1 cellular context compared by ENCODE assay signal in genomic region chr6:28399370-28400121, GRCh38.
A peak's percentile ranks its signal among the peaks of the same experiment; 100 is the strongest.
TF ChIP-seq lines count a peak whose summit lies in the region.

Gene ZSCAN12 (minus strand): TSS chr6:28399747. CDS start chr6:28398405, 1,342 bp downstream.

TF ChIP-seq in H1, 55 proteins besides CTCF, POLR2A, EP300 and RAD21:
- TF ChIP-seq NANOG (IDR thresholded peaks at IDR 0.05; ENCODE audit: insufficient read depth, low read depth, low read length, poor library complexity, severe bottlenecking) (peak; percentile 56), POLR2AphosphoS5 (IDR thresholded peaks at IDR 0.05; ENCODE audit: low read depth, low read length) (peak; percentile 83; the same call in 1 of the 2 replicates), KDM1A (IDR thresholded peaks at IDR 0.05; ENCODE audit: borderline replicate concordance, low read length) (no peak), EGR1 (IDR thresholded peaks at IDR 0.05; ENCODE audit: borderline replicate concordance, low read depth, low read length) (peak; percentile 92), SP1 (IDR thresholded peaks at IDR 0.05; ENCODE audit: low read depth, low read length) (peak; percentile 48; the same call in 1 of the 2 replicates), KDM4A (IDR thresholded peaks at IDR 0.05; ENCODE audit: low read depth, low read length, severe bottlenecking) (peak; percentile 79), HDAC6 (IDR thresholded peaks at IDR 0.05; ENCODE audit: low read depth, low read length) (no peak), EZH2 (IDR thresholded peaks at IDR 0.05; ENCODE audit: low read depth, low read length, severe bottlenecking) (no peak), PHF8 (conservative IDR thresholded peaks at IDR 0.05; ENCODE audit: low read depth, low read length) (peak; percentile 82), USF2 (IDR thresholded peaks at IDR 0.05; ENCODE audit: low read length) (no peak), TBP (IDR thresholded peaks at IDR 0.05; ENCODE audit: low read depth, low read length) (peak; percentile 88), CHD1 (IDR thresholded peaks at IDR 0.05; ENCODE audit: low read depth, low read length) (no peak), ASH2L (IDR thresholded peaks at IDR 0.05; ENCODE audit: low read length) (peak; percentile 90), CBX8 (IDR thresholded peaks at IDR 0.05; ENCODE audit: borderline replicate concordance, low read depth, low read length) (no peak), CTBP2 (IDR thresholded peaks at IDR 0.05; ENCODE audit: borderline replicate concordance, insufficient read depth, insufficient read length, low read length) (peak; percentile 61), CHD2 (IDR thresholded peaks at IDR 0.05; ENCODE audit: low read length) (no peak), CEBPB (IDR thresholded peaks at IDR 0.05; ENCODE audit: low read depth, low read length) (no peak), ATF2 (IDR thresholded peaks at IDR 0.05; ENCODE audit: low read length) (peak; percentile 62; the same call in 1 of the 2 replicates), SIN3A (conservative IDR thresholded peaks at IDR 0.05 in 1 of 2, IDR thresholded peaks at IDR 0.05 in 1 of 2; ENCODE audit: low read depth in 1 of 2, low read length in 2 of 2) (peak; percentile 53 to 62; a peak in 2 of 4 replicates), MAX (IDR thresholded peaks at IDR 0.05) (peak; percentile 49), GTF2F1 (IDR thresholded peaks at IDR 0.05; ENCODE audit: borderline replicate concordance, low read depth, low read length) (no peak), TAF7 (optimal IDR thresholded peaks at IDR 0.05; ENCODE audit: borderline replicate concordance, low read depth, low read length) (peak; percentile 72), YY1 (IDR thresholded peaks at IDR 0.05; ENCODE audit: low read depth, low read length) (peak; percentile 67; the same call in 1 of the 2 replicates), HDAC2 (IDR thresholded peaks at IDR 0.05; ENCODE audit: borderline replicate concordance in 1 of 2, low read depth in 2 of 2, low read length in 2 of 2) (peak; percentile 8 to 85; a peak in 1 of 4 replicates), SP2 (IDR thresholded peaks at IDR 0.05; ENCODE audit: low read length) (peak; percentile 96), KDM5A (IDR thresholded peaks at IDR 0.05; ENCODE audit: low read length) (no peak), NRF1 (IDR thresholded peaks at IDR 0.05; ENCODE audit: low read depth, low read length) (no peak), TCF12 (IDR thresholded peaks at IDR 0.05; ENCODE audit: low read depth, low read length) (0 out of 2 replicates have a peak, but pooled peaks have one; percentile 43), GABPA (IDR thresholded peaks at IDR 0.05; ENCODE audit: borderline replicate concordance, insufficient read depth, low read length) (peak; percentile 89), BACH1 (IDR thresholded peaks at IDR 0.05; ENCODE audit: low read length) (0 out of 2 replicates have a peak, but pooled peaks have one; percentile 13), CREB1 (IDR thresholded peaks at IDR 0.05) (peak; percentile 51; the same call in 1 of the 2 replicates), SIRT6 (IDR thresholded peaks at IDR 0.05; ENCODE audit: low read length) (no peak), TAF1 (IDR thresholded peaks at IDR 0.05; ENCODE audit: low read depth, low read length) (peak; percentile 93), ZNF274 (IDR thresholded peaks at IDR 0.05; ENCODE audit: borderline replicate concordance, extremely low read depth, low read length) (no peak), RBBP5 (IDR thresholded peaks at IDR 0.05; ENCODE audit: borderline replicate concordance, low read depth, low read length) (peak; percentile 86; the same call in 1 of the 2 replicates), BCL11A (IDR thresholded peaks at IDR 0.05; ENCODE audit: low read depth in 2 of 2, low read length in 2 of 2) (no peak), SAP30 (IDR thresholded peaks at IDR 0.05; ENCODE audit: insufficient read depth, insufficient replicate concordance, low read length) (peak; percentile 24), RFX5 (IDR thresholded peaks at IDR 0.05; ENCODE audit: borderline replicate concordance, low read depth, low read length) (no peak), RXRA (IDR thresholded peaks at IDR 0.05; ENCODE audit: insufficient read depth, low read depth, low read length) (no peak), TEAD4 (IDR thresholded peaks at IDR 0.05; ENCODE audit: low read depth, low read length) (no peak; the same call in 1 of the 2 replicates), FOSL1 (IDR thresholded peaks at IDR 0.05; ENCODE audit: insufficient read depth, low read depth, low read length) (no peak), MAFK (IDR thresholded peaks at IDR 0.05; ENCODE audit: low read depth, low read length) (no peak), JUND (IDR thresholded peaks at IDR 0.05; ENCODE audit: low read length) (no peak), BRCA1 (IDR thresholded peaks at IDR 0.05; ENCODE audit: low read depth, low read length) (no peak)
TF ChIP-seq in H1: peak in this region for 23.
